ENCODE assay signal across 19 cellular contexts in the genomic region with DNA sequence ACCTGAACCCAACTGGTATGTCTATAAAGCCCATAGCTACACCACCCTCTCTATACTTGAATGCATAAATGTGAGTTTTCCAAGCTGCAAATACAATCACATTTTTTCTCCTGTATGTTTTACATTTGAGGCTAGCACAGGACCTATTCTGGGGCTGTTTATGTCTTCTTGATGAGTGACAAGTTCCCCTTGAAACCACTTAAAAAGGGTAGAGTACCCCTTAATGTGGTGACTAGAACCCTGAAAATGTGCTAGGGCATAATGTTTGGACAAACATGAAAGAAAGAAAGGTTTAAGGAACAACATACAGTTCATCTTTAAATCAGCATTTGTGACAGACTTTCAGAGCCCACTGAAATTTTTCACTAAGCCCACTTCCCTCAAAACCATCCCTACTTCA. TPM values are rescaled to one million over a fixed set of nuclear protein-coding genes. Genes with fewer than 3 reads are reported as not detected.
DNase-seq lines count a peak whose midpoint lies in the region; ATAC-seq, FAIRE-seq and TF ChIP-seq lines count a peak whose summit lies in the region.
"Had no signal": no experiment of that assay in that cellular context is flagged by ENCODE, and none has a peak within 500 bp of the region (broad histone marks: within the 10 kb centered on the region; RNA-seq: fewer than 3 reads in every experiment).

No MANE protein-coding gene starts in this region.

- no peak for TF ChIP-seq POLR2A in HepG2 (IDR thresholded peaks at IDR 0.05; ENCODE audit: insufficient read depth in 1 of 2, low read depth in 2 of 2, low read length in 2 of 2)

- no peak overlapping the region for H3K4me3 ChIP-seq in mammary epithelial cell (replicated peaks in 1 of 3; ENCODE audit: insufficient read depth in 1 of 3, low read depth in 2 of 3, low read length in 3 of 3)
- no peak overlapping the region for H3K4me3 ChIP-seq in adipocyte (ENCODE audit: low read length)
- H3K4me3 ChIP-seq in fibroblast of lung (replicated peaks in 1 of 4; ENCODE audit: control extremely low read depth in 1 of 4, insufficient read depth in 1 of 4, low read depth in 3 of 4, low read length in 4 of 4) = no peak overlapping the region
- H3K4me3 ChIP-seq in HepG2 (replicated peaks in 1 of 3; ENCODE audit: insufficient read depth in 1 of 3, low read depth in 2 of 3, low read length in 3 of 3) = no peak overlapping the region
- H3K4me3 ChIP-seq: BLaER1, GM12878, K562 had no signal

- H3K9me3 ChIP-seq in mammary epithelial cell (replicated peaks; ENCODE audit: insufficient read depth, low read length) = no peaks in the 10 kb centered on the region
- H3K9me3 ChIP-seq in adipocyte (ENCODE audit: control insufficient read depth, low read length) = no peaks in the 10 kb centered on the region
- H3K9me3 ChIP-seq in fibroblast of lung (ENCODE audit: control insufficient read depth, insufficient read depth, low read depth, low read length) = no peaks in the 10 kb centered on the region
- no peaks in the 10 kb centered on the region for H3K9me3 ChIP-seq in HepG2 (ENCODE audit: low read length)
- H3K9me3 ChIP-seq: BLaER1 had no signal

- H3K27ac Mint-ChIP-seq in MCF 10A (ENCODE audit: low read depth, unreplicated experiment) = peak overlapping the region; percentile 41

- no peaks in the 10 kb centered on the region for H3K9me3 Mint-ChIP-seq in MCF 10A (ENCODE audit: unreplicated experiment)
- H3K9me3 Mint-ChIP-seq: HFFc6 had no signal

- dilution Hi-C loops in mammary epithelial cell (cut with HindIII; ENCODE audit: low sequenced_read_pairs) = no loop called here

- ATAC-seq in HepG2 = no peak
- ATAC-seq in GM18861 (IDR thresholded peaks at IDR 0.05; ENCODE audit: unreplicated experiment) = no peak
- no peak for ATAC-seq in HG03196 (IDR thresholded peaks at IDR 0.05; ENCODE audit: unreplicated experiment)
- ATAC-seq: GM12878, K562 had no signal

- H3K4me1 ChIP-seq in mammary epithelial cell (ENCODE audit: insufficient read depth, low read length) (no peaks in the 10 kb centered on the region), adipocyte (ENCODE audit: control insufficient read depth, insufficient read depth, low read length) (peaks cover 41% of the 10 kb centered on the region), fibroblast of lung (ENCODE audit: control insufficient read depth, extremely low read depth, insufficient read depth, low read length) (no peaks in the 10 kb centered on the region), HepG2 (ENCODE audit: insufficient read depth, low read length) (no peaks in the 10 kb centered on the region)
- H3K4me1 ChIP-seq: BLaER1 had no signal

- DNase-seq in MCF 10A (ENCODE audit: unreplicated experiment) (no peak), mammary epithelial cell (no peak), adipocyte (ENCODE audit: low read depth) (no peak), fibroblast of lung (ENCODE audit: low read depth in 2 of 2) (no peak), HPDE6-E6E7 (ENCODE audit: extremely low spot score) (no peak), HepG2 (ENCODE audit: low spot score) (no peak)
- DNase-seq: Calu3; CD4-positive, alpha-beta memory T cell; NCI-H1694 treated with DMSO at 0.1 percent for 48 hours; NCI-H774; Right ventricle myocardium superior had no signal

- POLR2A ChIA-PET in MCF 10A (lab: Yijun Ruan, JAX) = no interaction called here
- POLR2A ChIA-PET in HepG2 (lab: Yijun Ruan, JAX) = no interaction called here

- no peaks in the 10 kb centered on the region for H4K20me1 ChIP-seq in mammary epithelial cell (ENCODE audit: insufficient read depth, low read length)
- H4K20me1 ChIP-seq in fibroblast of lung (ENCODE audit: control insufficient read depth, extremely low read depth, insufficient read depth, low read length) = no peaks in the 10 kb centered on the region
- H4K20me1 ChIP-seq in HepG2 (ENCODE audit: insufficient read depth, low read length) = no peaks in the 10 kb centered on the region
- H4K20me1 ChIP-seq: BLaER1 had no signal

- no peak overlapping the region for H3K4me2 ChIP-seq in mammary epithelial cell (ENCODE audit: insufficient read depth, low read depth, low read length)
- no peak overlapping the region for H3K4me2 ChIP-seq in fibroblast of lung (ENCODE audit: extremely low read depth, insufficient read depth, low read length)
- H3K4me2 ChIP-seq in HepG2 (ENCODE audit: low read depth, low read length) = no peak overlapping the region
- H3K4me2 ChIP-seq: BLaER1 had no signal

- intact Hi-C loops in MCF 10A (cut with micrococcal nuclease) (no loop called here), mammary epithelial cell (cut with micrococcal nuclease) (no loop called here), HepG2 (cut with micrococcal nuclease; ENCODE audit: unreplicated experiment) (no loop called here)

- H3K79me2 ChIP-seq in mammary epithelial cell (ENCODE audit: insufficient read depth, low read length) (no peaks in the 10 kb centered on the region), fibroblast of lung (ENCODE audit: control insufficient read depth, insufficient read depth, low read length) (no peaks in the 10 kb centered on the region), HepG2 (ENCODE audit: insufficient read depth, low read length) (no peaks in the 10 kb centered on the region)

- H3K27me3 ChIP-seq in mammary epithelial cell (ENCODE audit: insufficient read depth, low read length) = no peaks in the 10 kb centered on the region
- no peaks in the 10 kb centered on the region for H3K27me3 ChIP-seq in adipocyte (replicated peaks; ENCODE audit: control insufficient read depth, insufficient read depth, low read length)
- no peaks in the 10 kb centered on the region for H3K27me3 ChIP-seq in fibroblast of lung (ENCODE audit: control insufficient read depth, insufficient read depth, low read length)
- H3K27me3 ChIP-seq in HepG2 (ENCODE audit: control insufficient read depth in 1 of 2, insufficient read depth in 2 of 2, low read length in 2 of 2) = no peaks in the 10 kb centered on the region
- H3K27me3 ChIP-seq: BLaER1 had no signal

- BruUV-seq in MCF 10A (replicated peaks; lab: Mats Ljungman, UMichigan) (no TSS peak), mammary epithelial cell (replicated peaks; lab: Mats Ljungman, UMichigan) (no TSS peak), HepG2 (replicated peaks; lab: Mats Ljungman, UMichigan) (no TSS peak)

- TF ChIP-seq CTCF in MCF 10A (IDR thresholded peaks at IDR 0.05; ENCODE audit: unreplicated experiment) = no peak
- TF ChIP-seq CTCF in mammary epithelial cell (conservative IDR thresholded peaks at IDR 0.05 in 1 of 2, IDR thresholded peaks at IDR 0.05 in 1 of 2; ENCODE audit: extremely low read depth in 1 of 2, insufficient read depth in 1 of 2, low read depth in 1 of 2, low read length in 2 of 2) = no peak
- TF ChIP-seq CTCF in fibroblast of lung (conservative IDR thresholded peaks at IDR 0.05 in 1 of 2, IDR thresholded peaks at IDR 0.05 in 1 of 2; ENCODE audit: low read depth in 1 of 2, low read length in 2 of 2) = no peak
- TF ChIP-seq CTCF in HepG2 (CRISPR knock-in tag; IDR thresholded peaks at IDR 0.05) = no peak

- TF ChIP-seq RAD21 in HepG2 (CRISPR knock-in tag; IDR thresholded peaks at IDR 0.05) = no peak

- no peak overlapping the region for H3K4me3 Mint-ChIP-seq in MCF 10A (ENCODE audit: unreplicated experiment)
- H3K4me3 Mint-ChIP-seq: CD4-positive, alpha-beta memory T cell; HFFc6 had no signal

- no peaks in the 10 kb centered on the region for H3K27me3 Mint-ChIP-seq in MCF 10A (ENCODE audit: insufficient read depth, unreplicated experiment)

- H3K9ac ChIP-seq in mammary epithelial cell (ENCODE audit: insufficient read depth, low read length) (no peak overlapping the region), adipocyte (ENCODE audit: low read length) (peak overlapping the region; percentile 36), fibroblast of lung (ENCODE audit: insufficient read depth, low read length) (no peak overlapping the region), HepG2 (ENCODE audit: insufficient read depth, low read depth, low read length) (no peak overlapping the region)
- H3K9ac ChIP-seq: BLaER1 had no signal

- H3K36me3 Mint-ChIP-seq in MCF 10A (ENCODE audit: insufficient read depth, unreplicated experiment) = no peaks in the 10 kb centered on the region
- H3K36me3 Mint-ChIP-seq: CD4-positive, alpha-beta memory T cell had no signal

- H3K36me3 ChIP-seq in mammary epithelial cell (ENCODE audit: insufficient read depth, low read length) (no peaks in the 10 kb centered on the region), adipocyte (ENCODE audit: control insufficient read depth, insufficient read depth, low read length, severe bottlenecking) (no peaks in the 10 kb centered on the region), fibroblast of lung (ENCODE audit: control insufficient read depth, insufficient read depth, low read length) (no peaks in the 10 kb centered on the region), HepG2 (replicated peaks in 1 of 2; ENCODE audit: control insufficient read depth in 1 of 2, insufficient read depth in 2 of 2, low read length in 2 of 2) (no peaks in the 10 kb centered on the region)
- H3K36me3 ChIP-seq: BLaER1 had no signal

- no peak overlapping the region for H3K27ac ChIP-seq in mammary epithelial cell (ENCODE audit: insufficient read depth, low read depth, low read length)
- peak overlapping the region; percentile 40 for H3K27ac ChIP-seq in fibroblast of lung (ENCODE audit: insufficient read depth, low read length)
- H3K27ac ChIP-seq in HepG2 (ENCODE audit: extremely low read length, insufficient read depth, low read length) = no peak overlapping the region
- H3K27ac ChIP-seq: BLaER1 had no signal

- in situ Hi-C loops in mammary epithelial cell (cut with MboI; ENCODE audit: low sequenced_read_pairs in 2 of 2) (loop anchor here in 1 of 2 donors (25.0 kb wide), 2 partner anchors 238 to 863 kb away; no protein-coding TSS in a partner anchor), HepG2 (cut with HindIII; ENCODE audit: extremely low pct_ligation_motif_present, low pct_unique_long_range_greater_than_20kb) (no loop called here)

- FAIRE-seq in HepG2 (lab: Jason Lieb, UNC) = no peak
- FAIRE-seq: A204.1, GM12878, K562 had no signal

- no peak overlapping the region for H2AFZ ChIP-seq in mammary epithelial cell (ENCODE audit: low read depth, low read length)
- H2AFZ ChIP-seq in fibroblast of lung (ENCODE audit: low read length) = no peak overlapping the region
- H2AFZ ChIP-seq in HepG2 (ENCODE audit: low read length) = no peak overlapping the region

- no peak for TF ChIP-seq EP300 in HepG2 (IDR thresholded peaks at IDR 0.05; ENCODE audit: low read depth in 2 of 2, low read length in 2 of 2)
- no peak for TF ChIP-seq EP300 in HepG2 (CRISPR knock-in tag; IDR thresholded peaks at IDR 0.05; ENCODE audit: borderline replicate concordance)

- H3K4me1 Mint-ChIP-seq in MCF 10A (ENCODE audit: insufficient read depth, unreplicated experiment) = no peaks in the 10 kb centered on the region

- CTCF ChIA-PET in MCF 10A (lab: Yijun Ruan, JAX) = interaction anchor here (5.1 kb wide), 1 partner anchor 9 kb away, joined by 37 read pairs; no protein-coding TSS in a partner anchor
- CTCF ChIA-PET in mammary epithelial cell (lab: Charles Lee; ENCODE audit: low non-redundant PET) = no interaction called here
- CTCF ChIA-PET in HepG2 (lab: Yijun Ruan, JAX; ENCODE audit: low intra/inter-chr PET ratio, low total read pairs) = no interaction called here

RNA-seq across cellular contexts. Expression of gene GLIS3, which starts 25.2 kb away (rescaled TPM):
- 1.1 TPM in 2 replicates for total RNA-seq in MCF 10A (2022)
- total RNA-seq in mammary epithelial cell = 1 to 10 TPM; 1.2 to 9.8 TPM
- 0.15 TPM for polyA plus RNA-seq in mammary epithelial cell
- 5.2 TPM for polyA minus RNA-seq in mammary epithelial cell
- 22.3 and 27.5 TPM in 2 replicates for total RNA-seq in fibroblast of lung
- polyA plus RNA-seq in fibroblast of lung = 4.2 and 5.3 TPM in 2 replicates
- polyA plus RNA-seq in fibroblast of lung (2012) = 6.4 and 15.7 TPM in 2 replicates
- 69.7 and 124 TPM in 2 replicates for polyA minus RNA-seq in fibroblast of lung (ENCODE audit: low replicate concordance)
- total RNA-seq in HepG2 (2016; rRNA removed; fragmentation: Illumina TruSeq; extraction: Trizol) = 0.02 TPM in 1 of 2 replicates, not detected in the other
- total RNA-seq in HepG2 (2016; cell fraction: cytosol; rRNA removed; fragmentation: Illumina TruSeq; extraction: Trizol; ENCODE audit: low read depth) = 0.53 and 0.61 TPM in 2 replicates
- 0.07 and 0.15 TPM in 2 replicates for total RNA-seq in HepG2 (2016; cell fraction: insoluble cytoplasmic fraction; rRNA removed; fragmentation: Illumina TruSeq; extraction: Trizol)
- total RNA-seq in HepG2 (2016; cell fraction: membrane; rRNA removed; fragmentation: Illumina TruSeq; extraction: Trizol) = 0.14 and 0.40 TPM in 2 replicates
- total RNA-seq in HepG2 (2016; cell fraction: nucleus; rRNA removed; fragmentation: Illumina TruSeq; extraction: Trizol) = 0.25 TPM in 1 of 2 replicates, not detected in the other
- 0.13 and 0.17 TPM in 2 replicates for polyA plus RNA-seq in HepG2 (2011; rRNA removed)
- polyA plus RNA-seq in HepG2 (2011; cell fraction: cytosol; rRNA removed) = 0.03 and 0.04 TPM in 2 replicates
- polyA plus RNA-seq in HepG2 (2011; cell fraction: nucleus; rRNA removed) = 0.50 and 0.66 TPM in 2 replicates
- polyA plus RNA-seq in HepG2 (2012) = 0.47 and 0.68 TPM in 2 replicates
- not detected in 2 replicates for polyA plus RNA-seq in HepG2 (2016; cell fraction: cytosol; fragmentation: Illumina TruSeq; extraction: Trizol; ENCODE audit: low read depth)
- polyA plus RNA-seq in HepG2 (2016; cell fraction: insoluble cytoplasmic fraction; fragmentation: Illumina TruSeq; extraction: Trizol; ENCODE audit: low read depth) = 0.10 TPM in 1 of 2 replicates, not detected in the other
- polyA plus RNA-seq in HepG2 (2016; cell fraction: membrane; fragmentation: Illumina TruSeq; extraction: Trizol; ENCODE audit: low read depth) = not detected in 2 replicates
- polyA plus RNA-seq in HepG2 (2016; cell fraction: nucleus; fragmentation: Illumina TruSeq; extraction: Trizol; ENCODE audit: insufficient read depth, low read depth) = not detected in 2 replicates
- 2.3 and 31.4 TPM in 2 replicates for polyA minus RNA-seq in HepG2 (2011; rRNA and poly(A)+ RNA removed; ENCODE audit: low replicate concordance)
- polyA minus RNA-seq in HepG2 (2011; cell fraction: cytosol; rRNA and poly(A)+ RNA removed) = 0.30 TPM in 1 of 2 replicates, not detected in the other
- 3.9 and 4.0 TPM in 2 replicates for polyA minus RNA-seq in HepG2 (2011; cell fraction: nucleus; rRNA and poly(A)+ RNA removed)
- total RNA-seq: OCI-LY7 had no signal
